In the genomic region with DNA sequence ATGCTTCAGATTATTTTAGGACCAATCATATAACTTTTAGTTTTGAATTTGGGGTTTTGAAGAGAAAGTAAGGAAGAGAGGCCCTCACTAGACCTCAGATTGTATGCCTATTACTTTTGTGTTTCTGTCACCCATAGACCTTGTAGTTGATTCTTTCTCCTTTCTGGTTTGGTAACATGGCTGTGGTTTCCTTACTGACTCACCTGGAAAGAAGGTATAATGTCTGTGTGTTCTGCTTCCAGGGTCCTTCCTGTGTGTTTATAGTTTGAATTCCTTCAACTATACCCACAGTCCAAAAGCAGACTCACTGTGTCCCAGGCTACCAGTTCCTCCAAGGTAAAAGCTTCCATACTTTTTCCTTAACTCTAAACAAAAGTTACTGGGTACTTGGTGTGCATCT, we compare ENCODE assay signal across 14 cellular contexts. TPM values are rescaled to one million over a fixed set of nuclear protein-coding genes. Genes with fewer than 3 reads are reported as not detected.
"Had no signal": no experiment of that assay in that cellular context is flagged by ENCODE, and none has a peak within 500 bp of the region (broad histone marks: within the 10 kb centered on the region; RNA-seq: fewer than 3 reads in every experiment).

No MANE protein-coding gene starts in this region.

- ATAC-seq: mucosa of descending colon; naive thymus-derived CD8-positive, alpha-beta T cell; right cardiac atrium; stimulated activated memory B cell treated with anti-CD40 and anti-IgM and Interleukin-4, amounts not matched to agents 10 μg/mL and 1 μg/mL and 100 μg/mL, for 72 hours had no signal

- H3K4me3 ChIP-seq: esophagus squamous epithelium, hepatocyte, mucosa of descending colon, testis, tibial nerve had no signal

- H3K27ac ChIP-seq: esophagus squamous epithelium, hepatocyte, testis, tibial nerve had no signal

- H3K4me2 ChIP-seq: hepatocyte had no signal

- H3K9me3 ChIP-seq: esophagus squamous epithelium, mucosa of descending colon, testis, tibial nerve had no signal

- DNase-seq: effector memory CD4-positive, alpha-beta T cell; esophagus squamous epithelium; foreskin fibroblast; head of caudate nucleus; mucosa of descending colon; naive thymus-derived CD8-positive, alpha-beta T cell; right cardiac atrium; stimulated activated CD4-positive, alpha-beta T cell treated with anti-CD3 and anti-CD28 coated beads, Interleukin-4, amount 100 ng/mL, for 1 hour; stimulated activated CD8-positive, alpha-beta memory T cell treated with anti-CD3 and anti-CD28 coated beads, Interleukin-4, amount 100 ng/mL, for 48 hours; testis had no signal

- H3K27me3 ChIP-seq: esophagus squamous epithelium, hepatocyte, testis, tibial nerve had no signal

- H2AFZ ChIP-seq: hepatocyte had no signal

- H3K4me1 ChIP-seq: testis, tibial nerve had no signal

- FAIRE-seq: endometrium had no signal

RNA-seq across cellular contexts. Expression of gene SLC44A3, which starts 8.1 kb away (rescaled TPM):
- total RNA-seq: naive thymus-derived CD8-positive, alpha-beta T cell had no signal
